In genomic region chr5:133948721-133949120, GRCh38 we compare ENCODE assay signal across 8 cellular contexts.
"Had no signal": no experiment of that assay in that cellular context is flagged by ENCODE, and none has a peak within 500 bp of the region (broad histone marks: within the 10 kb centered on the region; RNA-seq: fewer than 3 reads in every experiment).

No MANE protein-coding gene starts in this region.

- DNase-seq: GDM1, GF-D8 had no signal

- ATAC-seq: GM12878 had no signal

- FAIRE-seq: G401.6, GM12878, GM12891, GM12892, GM18507, GM19239 had no signal
